ENCODE assay signal across 1 cellular context in the genomic region with DNA sequence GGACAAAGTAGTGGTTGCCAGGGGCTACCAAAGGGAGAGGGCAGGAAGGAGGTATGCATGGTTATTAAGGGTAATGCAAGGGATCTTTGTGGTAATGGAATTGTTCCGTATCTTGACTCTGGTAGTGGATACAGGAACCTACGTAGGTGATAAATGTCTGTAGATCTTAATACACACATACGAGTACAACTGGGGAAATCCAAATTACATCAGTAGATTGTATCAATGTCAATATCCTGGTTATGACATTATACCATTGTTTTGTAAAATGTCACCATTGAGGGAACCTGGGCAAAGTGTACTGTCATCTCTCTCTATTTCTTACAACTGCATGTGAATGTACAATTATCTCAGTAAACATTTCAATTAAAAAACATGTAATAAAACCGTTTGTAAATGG.
TF ChIP-seq lines count a peak whose summit lies in the region.

No MANE protein-coding gene starts in this region.

TF ChIP-seq in A549, 52 proteins besides CTCF, POLR2A, EP300 and RAD21 (continued from another document):
- TF ChIP-seq, protein P1, sequence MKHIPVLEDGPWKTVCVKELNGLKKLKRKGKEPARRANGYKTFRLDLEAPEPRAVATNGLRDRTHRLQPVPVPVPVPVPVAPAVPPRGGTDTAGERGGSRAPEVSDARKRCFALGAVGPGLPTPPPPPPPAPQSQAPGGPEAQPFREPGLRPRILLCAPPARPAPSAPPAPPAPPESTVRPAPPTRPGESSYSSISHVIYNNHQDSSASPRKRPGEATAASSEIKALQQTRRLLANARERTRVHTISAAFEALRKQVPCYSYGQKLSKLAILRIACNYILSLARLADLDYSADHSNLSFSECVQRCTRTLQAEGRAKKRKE (CRISPR knock-in tag; IDR thresholded peaks at IDR 0.05; ENCODE audit: low read depth), result no peak
- TF ChIP-seq, protein P2, sequence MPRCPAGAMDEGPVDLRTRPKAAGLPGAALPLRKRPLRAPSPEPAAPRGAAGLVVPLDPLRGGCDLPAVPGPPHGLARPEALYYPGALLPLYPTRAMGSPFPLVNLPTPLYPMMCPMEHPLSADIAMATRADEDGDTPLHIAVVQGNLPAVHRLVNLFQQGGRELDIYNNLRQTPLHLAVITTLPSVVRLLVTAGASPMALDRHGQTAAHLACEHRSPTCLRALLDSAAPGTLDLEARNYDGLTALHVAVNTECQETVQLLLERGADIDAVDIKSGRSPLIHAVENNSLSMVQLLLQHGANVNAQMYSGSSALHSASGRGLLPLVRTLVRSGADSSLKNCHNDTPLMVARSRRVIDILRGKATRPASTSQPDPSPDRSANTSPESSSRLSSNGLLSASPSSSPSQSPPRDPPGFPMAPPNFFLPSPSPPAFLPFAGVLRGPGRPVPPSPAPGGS (IDR thresholded peaks at IDR 0.05), result no peak
TF ChIP-seq in A549: peak in this region for 0.
